Comparison of ENCODE assay signal across 2 cellular contexts in the genomic region with DNA sequence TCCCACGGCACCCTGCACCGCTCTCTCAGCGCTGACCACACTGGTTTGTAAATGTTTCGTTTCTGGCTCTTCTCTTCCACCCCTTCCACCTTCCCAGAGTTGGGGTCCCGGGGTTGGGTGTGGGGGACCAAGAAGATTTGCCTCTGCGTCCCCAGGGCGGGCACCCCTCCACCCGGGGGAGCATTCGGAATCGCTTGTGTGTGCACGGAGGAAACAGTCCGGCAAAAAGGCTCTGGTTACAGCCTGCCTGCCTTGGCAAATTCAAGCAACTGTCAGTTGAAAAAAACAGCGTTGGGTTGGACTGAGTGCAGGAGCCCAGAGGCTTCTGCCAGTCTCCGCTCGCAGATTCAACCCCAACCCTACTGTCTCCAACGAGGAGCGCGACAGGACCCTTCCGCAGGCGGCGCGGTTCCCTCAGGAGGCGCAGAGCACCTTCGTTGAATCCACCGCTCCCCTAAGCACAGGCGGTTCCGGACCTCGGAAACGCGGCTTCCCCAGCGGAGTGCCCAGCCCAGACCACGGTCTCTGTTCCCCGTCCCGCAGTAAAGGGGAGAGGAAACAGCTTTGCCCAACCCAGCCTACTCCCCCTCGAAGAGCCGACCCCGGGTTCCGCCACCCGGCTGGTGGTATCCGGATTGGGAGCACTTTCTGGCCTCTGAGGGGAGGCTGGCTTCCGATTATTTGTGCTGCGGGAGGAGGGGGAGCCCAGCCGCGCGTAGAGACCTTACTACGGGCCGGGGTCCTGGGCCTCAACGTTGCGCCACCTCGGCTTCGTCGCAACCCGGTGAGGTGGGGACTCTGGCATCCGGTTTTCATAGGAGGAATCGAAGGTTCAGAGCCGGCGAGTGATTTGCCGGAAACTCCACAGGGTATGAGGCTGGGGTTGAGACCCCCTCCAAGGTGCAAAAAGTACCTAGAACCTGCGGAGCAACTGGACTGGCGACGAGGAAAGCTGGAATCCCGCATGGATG.
A peak's percentile ranks its signal among the peaks of the same experiment; 100 is the strongest.
TF ChIP-seq lines count a peak whose summit lies in the region.

No MANE protein-coding gene starts in this region.

TF ChIP-seq in GM12878, 131 proteins besides CTCF, POLR2A, EP300 and RAD21:
- TF ChIP-seq BCL11A (IDR thresholded peaks at IDR 0.05; ENCODE audit: low read depth, low read length) (no peak), STAT3 (IDR thresholded peaks at IDR 0.05; ENCODE audit: low read depth, low read length) (no peak), EZH2 (IDR thresholded peaks at IDR 0.05; ENCODE audit: borderline replicate concordance, control insufficient read depth, low read depth, low read length) (0 out of 2 replicates have a peak, but pooled peaks have one; percentile 82)
TF ChIP-seq in GM12878: peak in this region for 1.

TF ChIP-seq in GM12891, 5 proteins besides CTCF, POLR2A, EP300 and RAD21:
- TF ChIP-seq SPI1 (IDR thresholded peaks at IDR 0.05; ENCODE audit: low read depth, low read length) (no peak), POU2F2 (IDR thresholded peaks at IDR 0.05; ENCODE audit: low read depth, low read length) (no peak), POLR2AphosphoS5 (IDR thresholded peaks at IDR 0.05; ENCODE audit: low read depth, low read length) (no peak), PAX5 (IDR thresholded peaks at IDR 0.05; ENCODE audit: insufficient read depth, low read length, severe bottlenecking) (no peak), TAF1 (IDR thresholded peaks at IDR 0.05; ENCODE audit: low read depth, low read length) (no peak)
